ENCODE assay signal across 8 cellular contexts in genomic region chr11:118911880-118912741, GRCh38. TPM values are rescaled to one million over a fixed set of nuclear protein-coding genes. Genes with fewer than 3 reads are reported as not detected.
DNase-seq lines count a peak whose midpoint lies in the region; ATAC-seq, FAIRE-seq and TF ChIP-seq lines count a peak whose summit lies in the region.

No MANE protein-coding gene starts in this region.

- BruUV-seq in HepG2 (replicated peaks; lab: Mats Ljungman, UMichigan) = TSS peak; percentile 30

- TF ChIP-seq CTCF in choroid plexus epithelial cell (conservative IDR thresholded peaks at IDR 0.05; ENCODE audit: low read depth, low read length) = no peak
- TF ChIP-seq CTCF in HepG2 (CRISPR knock-in tag; IDR thresholded peaks at IDR 0.05) = no peak

- TF ChIP-seq EP300 in HepG2 (IDR thresholded peaks at IDR 0.05; ENCODE audit: low read depth in 2 of 2, low read length in 2 of 2) (0 out of 4 replicates have a peak, but pooled peaks of 1 of the 2 experiments have one; percentile 33), HepG2 (CRISPR knock-in tag; IDR thresholded peaks at IDR 0.05; ENCODE audit: borderline replicate concordance) (peak; percentile 66; the same call in 1 of the 2 replicates)

- peak; percentile 43 for ATAC-seq in HepG2
- no peak for ATAC-seq in GM21717 (IDR thresholded peaks at IDR 0.05; ENCODE audit: unreplicated experiment)

- no peak overlapping the region for H2AFZ ChIP-seq in ACC112 (ENCODE audit: low read length, unreplicated experiment)
- H2AFZ ChIP-seq in HepG2 (ENCODE audit: low read length) = no peak overlapping the region

- intact Hi-C loops in HepG2 (cut with micrococcal nuclease; ENCODE audit: unreplicated experiment) = loop anchor here (1.0 kb wide), 2 partner anchors 9 to 16 kb away; no protein-coding TSS in a partner anchor

- H3K4me1 ChIP-seq in ACC112 (ENCODE audit: control insufficient read depth, insufficient read depth, low read length, unreplicated experiment) (peaks cover 92% of the 10 kb centered on the region), HepG2 (ENCODE audit: insufficient read depth, low read length) (peaks cover 91% of the 10 kb centered on the region)

- H3K36me3 ChIP-seq in ACC112 (ENCODE audit: insufficient read depth, low read length) (no peaks in the 10 kb centered on the region), HepG2 (replicated peaks in 1 of 2; ENCODE audit: control insufficient read depth in 1 of 2, insufficient read depth in 2 of 2, low read length in 2 of 2) (0 out of 5 replicates have a peak, but pooled peaks cover 0 to 7% of the 10 kb centered on the region in 2 experiments)

- H3K27ac ChIP-seq in ACC112 (ENCODE audit: low read depth, low read length) = peak overlapping the region; percentile 99
- H3K27ac ChIP-seq in HepG2 (ENCODE audit: extremely low read length, insufficient read depth, low read length) = peak overlapping the region; percentile 89

- peak in 1 of 2 experiments; percentile 80; a peak in 2 of 4 replicates for TF ChIP-seq POLR2A in HepG2 (IDR thresholded peaks at IDR 0.05; ENCODE audit: insufficient read depth in 1 of 2, low read depth in 2 of 2, low read length in 2 of 2)

- H4K20me1 ChIP-seq in HepG2 (ENCODE audit: insufficient read depth, low read length) = no peaks in the 10 kb centered on the region

- H3K27me3 ChIP-seq in ACC112 (ENCODE audit: insufficient read depth, low read length) (no peaks in the 10 kb centered on the region), HepG2 (ENCODE audit: control insufficient read depth in 1 of 2, insufficient read depth in 2 of 2, low read length in 2 of 2) (no peaks in the 10 kb centered on the region; a peak in 1 of 5 replicates)

- POLR2A ChIA-PET in HepG2 (lab: Yijun Ruan, JAX) = interaction anchor here (0.6 to 3.6 kb wide), 9 partner anchors 21 to 456 kb away, joined by 3 to 35 read pairs (median 3); partner anchors contain the start of genes CENATAC, DDX6, RPS25 and TRAPPC4

- H3K9ac ChIP-seq in HepG2 (ENCODE audit: insufficient read depth, low read depth, low read length) = peak overlapping the region; percentile 86

- peak overlapping the region; percentile 95 for H3K4me2 ChIP-seq in HepG2 (ENCODE audit: low read depth, low read length)

- 6% methylated on average over 21 of the region's 23 CpGs for WGBS in HepG2 (ENCODE audit: low lambda C conversion rate)

- CTCF ChIA-PET in HepG2 (lab: Yijun Ruan, JAX; ENCODE audit: low intra/inter-chr PET ratio, low total read pairs) = interaction anchor here (9.1 kb wide), 1 partner anchor 15 kb away, joined by 188 read pairs; the partner anchor contains the start of gene BCL9L

- DNase-seq in HT1080 (ENCODE audit: low read depth) = peak; percentile 92
- peak; percentile 70 for DNase-seq in activated CD4-positive, alpha-beta T cell treated with anti-CD3 and anti-CD28 coated beads for 1 hour
- DNase-seq in choroid plexus epithelial cell (ENCODE audit: low read depth) = peak; percentile 93
- peak; percentile 83 for DNase-seq in HepG2 (ENCODE audit: low spot score)
- peak; percentile 68 to 74 for DNase-seq in stimulated activated CD4-positive, alpha-beta T cell treated with anti-CD3 and anti-CD28 coated beads, Interleukin-4, amount 100 ng/mL, for 48 hours (ENCODE audit: low read depth in 2 of 2)
- DNase-seq in cerebellar nuclear complex (lab: John Stamatoyannopoulos, UW) = no peak

- H3K9me3 ChIP-seq in HepG2 (ENCODE audit: low read length) = no peaks in the 10 kb centered on the region

- FAIRE-seq in HepG2 (lab: Jason Lieb, UNC) = peak; percentile 58

- H3K4me3 ChIP-seq in ACC112 (ENCODE audit: low read depth, low read length) (peak overlapping the region; percentile 71), choroid plexus epithelial cell (ENCODE audit: low read depth, low read length) (peak overlapping the region; percentile 22), HepG2 (replicated peaks in 1 of 3; ENCODE audit: insufficient read depth in 1 of 3, low read depth in 2 of 3, low read length in 3 of 3) (peak overlapping the region; percentile 62 to 78 (median 62); a peak in 5 of 6 replicates)

- no peak for TF ChIP-seq RAD21 in HepG2 (CRISPR knock-in tag; IDR thresholded peaks at IDR 0.05)

- in situ Hi-C loops in HepG2 (cut with HindIII; ENCODE audit: extremely low pct_ligation_motif_present, low pct_unique_long_range_greater_than_20kb) = no loop called here

- H3K79me2 ChIP-seq in ACC112 (ENCODE audit: control insufficient read depth, insufficient read depth, low read length, unreplicated experiment) (peaks cover 78% of the 10 kb centered on the region), HepG2 (ENCODE audit: insufficient read depth, low read length) (peaks cover 9% of the 10 kb centered on the region)

RNA-seq across cellular contexts. Expression of gene BCL9L, which starts 13.6 kb away (rescaled TPM):
- 22.5 and 24.8 TPM in 2 replicates for total RNA-seq in HT1080 (2014; rRNA removed; shearing (Covaris generic))
- polyA plus RNA-seq in HT1080 (2015; cell fraction: cytosol; rRNA removed) = 34.0 and 41.3 TPM in 2 replicates
- 53.0 and 60.5 TPM in 2 replicates for polyA plus RNA-seq in HT1080 (2015; cell fraction: nucleus; rRNA removed)
- total RNA-seq in HepG2 (2016; rRNA removed; fragmentation: Illumina TruSeq; extraction: Trizol) = 3.7 and 5.5 TPM in 2 replicates
- total RNA-seq in HepG2 (2016; cell fraction: cytosol; rRNA removed; fragmentation: Illumina TruSeq; extraction: Trizol; ENCODE audit: low read depth) = 1.4 and 2.2 TPM in 2 replicates
- 3.5 and 4.0 TPM in 2 replicates for total RNA-seq in HepG2 (2016; cell fraction: insoluble cytoplasmic fraction; rRNA removed; fragmentation: Illumina TruSeq; extraction: Trizol)
- total RNA-seq in HepG2 (2016; cell fraction: membrane; rRNA removed; fragmentation: Illumina TruSeq; extraction: Trizol) = 3.8 and 4.9 TPM in 2 replicates
- 9.3 and 12.2 TPM in 2 replicates for total RNA-seq in HepG2 (2016; cell fraction: nucleus; rRNA removed; fragmentation: Illumina TruSeq; extraction: Trizol)
- polyA plus RNA-seq in HepG2 (2011; rRNA removed) = 4.1 and 4.5 TPM in 2 replicates
- polyA plus RNA-seq in HepG2 (2011; cell fraction: cytosol; rRNA removed) = 1.1 and 1.9 TPM in 2 replicates
- 7.0 and 13.4 TPM in 2 replicates for polyA plus RNA-seq in HepG2 (2011; cell fraction: nucleus; rRNA removed)
- 10.4 and 11.2 TPM in 2 replicates for polyA plus RNA-seq in HepG2 (2012)
- polyA plus RNA-seq in HepG2 (2016; cell fraction: cytosol; fragmentation: Illumina TruSeq; extraction: Trizol; ENCODE audit: low read depth) = 0.58 and 0.67 TPM in 2 replicates
- 9.7 and 15.0 TPM in 2 replicates for polyA plus RNA-seq in HepG2 (2016; cell fraction: insoluble cytoplasmic fraction; fragmentation: Illumina TruSeq; extraction: Trizol; ENCODE audit: low read depth)
- 1.5 and 1.9 TPM in 2 replicates for polyA plus RNA-seq in HepG2 (2016; cell fraction: membrane; fragmentation: Illumina TruSeq; extraction: Trizol; ENCODE audit: low read depth)
- 21.7 and 33.9 TPM in 2 replicates for polyA plus RNA-seq in HepG2 (2016; cell fraction: nucleus; fragmentation: Illumina TruSeq; extraction: Trizol; ENCODE audit: insufficient read depth, low read depth)
- 4.8 and 11.8 TPM in 2 replicates for polyA minus RNA-seq in HepG2 (2011; rRNA and poly(A)+ RNA removed; ENCODE audit: low replicate concordance)
- 6.2 and 6.8 TPM in 2 replicates for polyA minus RNA-seq in HepG2 (2011; cell fraction: cytosol; rRNA and poly(A)+ RNA removed)
- 5.5 and 6.5 TPM in 2 replicates for polyA minus RNA-seq in HepG2 (2011; cell fraction: nucleus; rRNA and poly(A)+ RNA removed)

RNA-seq across cellular contexts. Expression of gene CXCR5, which starts 28.4 kb away (rescaled TPM):
- total RNA-seq in HT1080 (2014; rRNA removed; shearing (Covaris generic)) = not detected in 2 replicates
- not detected in 2 replicates for polyA plus RNA-seq in HT1080 (2015; cell fraction: cytosol; rRNA removed)
- not detected in 2 replicates for polyA plus RNA-seq in HT1080 (2015; cell fraction: nucleus; rRNA removed)
- not detected in 2 replicates for total RNA-seq in HepG2 (2016; rRNA removed; fragmentation: Illumina TruSeq; extraction: Trizol)
- total RNA-seq in HepG2 (2016; cell fraction: cytosol; rRNA removed; fragmentation: Illumina TruSeq; extraction: Trizol; ENCODE audit: low read depth) = not detected in 2 replicates
- total RNA-seq in HepG2 (2016; cell fraction: insoluble cytoplasmic fraction; rRNA removed; fragmentation: Illumina TruSeq; extraction: Trizol) = not detected in 2 replicates
- not detected in 2 replicates for total RNA-seq in HepG2 (2016; cell fraction: membrane; rRNA removed; fragmentation: Illumina TruSeq; extraction: Trizol)
- not detected in 2 replicates for total RNA-seq in HepG2 (2016; cell fraction: nucleus; rRNA removed; fragmentation: Illumina TruSeq; extraction: Trizol)
- not detected in 2 replicates for polyA plus RNA-seq in HepG2 (2011; rRNA removed)
- polyA plus RNA-seq in HepG2 (2011; cell fraction: cytosol; rRNA removed) = not detected in 2 replicates
- polyA plus RNA-seq in HepG2 (2011; cell fraction: nucleus; rRNA removed) = not detected in 2 replicates
- polyA plus RNA-seq in HepG2 (2012) = not detected in 2 replicates
- not detected in 2 replicates for polyA plus RNA-seq in HepG2 (2016; cell fraction: cytosol; fragmentation: Illumina TruSeq; extraction: Trizol; ENCODE audit: low read depth)
- not detected in 2 replicates for polyA plus RNA-seq in HepG2 (2016; cell fraction: insoluble cytoplasmic fraction; fragmentation: Illumina TruSeq; extraction: Trizol; ENCODE audit: low read depth)
- not detected in 2 replicates for polyA plus RNA-seq in HepG2 (2016; cell fraction: membrane; fragmentation: Illumina TruSeq; extraction: Trizol; ENCODE audit: low read depth)
- not detected in 2 replicates for polyA plus RNA-seq in HepG2 (2016; cell fraction: nucleus; fragmentation: Illumina TruSeq; extraction: Trizol; ENCODE audit: insufficient read depth, low read depth)
- not detected in 2 replicates for polyA minus RNA-seq in HepG2 (2011; rRNA and poly(A)+ RNA removed; ENCODE audit: low replicate concordance)
- polyA minus RNA-seq in HepG2 (2011; cell fraction: cytosol; rRNA and poly(A)+ RNA removed) = not detected in 2 replicates
- not detected in 2 replicates for polyA minus RNA-seq in HepG2 (2011; cell fraction: nucleus; rRNA and poly(A)+ RNA removed)

RNA-seq across cellular contexts. Expression of gene UPK2, which starts 44.0 kb away (rescaled TPM):
- total RNA-seq in HT1080 (2014; rRNA removed; shearing (Covaris generic)) = not detected in 2 replicates
- polyA plus RNA-seq in HT1080 (2015; cell fraction: cytosol; rRNA removed) = not detected in 2 replicates
- polyA plus RNA-seq in HT1080 (2015; cell fraction: nucleus; rRNA removed) = not detected in 2 replicates
- not detected in 2 replicates for total RNA-seq in HepG2 (2016; rRNA removed; fragmentation: Illumina TruSeq; extraction: Trizol)
- not detected in 2 replicates for total RNA-seq in HepG2 (2016; cell fraction: cytosol; rRNA removed; fragmentation: Illumina TruSeq; extraction: Trizol; ENCODE audit: low read depth)
- not detected in 2 replicates for total RNA-seq in HepG2 (2016; cell fraction: insoluble cytoplasmic fraction; rRNA removed; fragmentation: Illumina TruSeq; extraction: Trizol)
- not detected in 2 replicates for total RNA-seq in HepG2 (2016; cell fraction: membrane; rRNA removed; fragmentation: Illumina TruSeq; extraction: Trizol)
- not detected in 2 replicates for total RNA-seq in HepG2 (2016; cell fraction: nucleus; rRNA removed; fragmentation: Illumina TruSeq; extraction: Trizol)
- polyA plus RNA-seq in HepG2 (2011; rRNA removed) = not detected in 2 replicates
- not detected in 2 replicates for polyA plus RNA-seq in HepG2 (2011; cell fraction: cytosol; rRNA removed)
- polyA plus RNA-seq in HepG2 (2011; cell fraction: nucleus; rRNA removed) = not detected in 2 replicates
- polyA plus RNA-seq in HepG2 (2012) = not detected in 2 replicates
- polyA plus RNA-seq in HepG2 (2016; cell fraction: cytosol; fragmentation: Illumina TruSeq; extraction: Trizol; ENCODE audit: low read depth) = not detected in 2 replicates
- polyA plus RNA-seq in HepG2 (2016; cell fraction: insoluble cytoplasmic fraction; fragmentation: Illumina TruSeq; extraction: Trizol; ENCODE audit: low read depth) = not detected in 2 replicates
- polyA plus RNA-seq in HepG2 (2016; cell fraction: membrane; fragmentation: Illumina TruSeq; extraction: Trizol; ENCODE audit: low read depth) = not detected in 2 replicates
- not detected in 2 replicates for polyA plus RNA-seq in HepG2 (2016; cell fraction: nucleus; fragmentation: Illumina TruSeq; extraction: Trizol; ENCODE audit: insufficient read depth, low read depth)
- polyA minus RNA-seq in HepG2 (2011; rRNA and poly(A)+ RNA removed; ENCODE audit: low replicate concordance) = not detected in 2 replicates
- not detected in 2 replicates for polyA minus RNA-seq in HepG2 (2011; cell fraction: cytosol; rRNA and poly(A)+ RNA removed)
- polyA minus RNA-seq in HepG2 (2011; cell fraction: nucleus; rRNA and poly(A)+ RNA removed) = not detected in 2 replicates

RNA-seq across cellular contexts. Expression of gene FOXR1, which starts 59.5 kb away (rescaled TPM):
- total RNA-seq in HT1080 (2014; rRNA removed; shearing (Covaris generic)) = not detected in 2 replicates
- polyA plus RNA-seq in HT1080 (2015; cell fraction: cytosol; rRNA removed) = not detected in 2 replicates
- not detected in 2 replicates for polyA plus RNA-seq in HT1080 (2015; cell fraction: nucleus; rRNA removed)
- total RNA-seq in HepG2 (2016; rRNA removed; fragmentation: Illumina TruSeq; extraction: Trizol) = not detected in 2 replicates
- total RNA-seq in HepG2 (2016; cell fraction: cytosol; rRNA removed; fragmentation: Illumina TruSeq; extraction: Trizol; ENCODE audit: low read depth) = not detected in 2 replicates
- not detected in 2 replicates for total RNA-seq in HepG2 (2016; cell fraction: insoluble cytoplasmic fraction; rRNA removed; fragmentation: Illumina TruSeq; extraction: Trizol)
- not detected in 2 replicates for total RNA-seq in HepG2 (2016; cell fraction: membrane; rRNA removed; fragmentation: Illumina TruSeq; extraction: Trizol)
- not detected in 2 replicates for total RNA-seq in HepG2 (2016; cell fraction: nucleus; rRNA removed; fragmentation: Illumina TruSeq; extraction: Trizol)
- polyA plus RNA-seq in HepG2 (2011; rRNA removed) = not detected in 2 replicates
- polyA plus RNA-seq in HepG2 (2011; cell fraction: cytosol; rRNA removed) = not detected in 2 replicates
- not detected in 2 replicates for polyA plus RNA-seq in HepG2 (2011; cell fraction: nucleus; rRNA removed)
- polyA plus RNA-seq in HepG2 (2012) = not detected in 2 replicates
- polyA plus RNA-seq in HepG2 (2016; cell fraction: cytosol; fragmentation: Illumina TruSeq; extraction: Trizol; ENCODE audit: low read depth) = not detected in 2 replicates
- polyA plus RNA-seq in HepG2 (2016; cell fraction: insoluble cytoplasmic fraction; fragmentation: Illumina TruSeq; extraction: Trizol; ENCODE audit: low read depth) = not detected in 2 replicates
- not detected in 2 replicates for polyA plus RNA-seq in HepG2 (2016; cell fraction: membrane; fragmentation: Illumina TruSeq; extraction: Trizol; ENCODE audit: low read depth)
- polyA plus RNA-seq in HepG2 (2016; cell fraction: nucleus; fragmentation: Illumina TruSeq; extraction: Trizol; ENCODE audit: insufficient read depth, low read depth) = not detected in 2 replicates
- polyA minus RNA-seq in HepG2 (2011; rRNA and poly(A)+ RNA removed; ENCODE audit: low replicate concordance) = not detected in 2 replicates
- polyA minus RNA-seq in HepG2 (2011; cell fraction: cytosol; rRNA and poly(A)+ RNA removed) = not detected in 2 replicates
- polyA minus RNA-seq in HepG2 (2011; cell fraction: nucleus; rRNA and poly(A)+ RNA removed) = not detected in 2 replicates

Comparison
In these comparisons a context has a peak if more than half of its experiments do, and no peak if none do; other contexts are left out.
1. DNase-seq: peak in HT1080 (single experiment), activated CD4-positive, alpha-beta T cell treated with anti-CD3 and anti-CD28 coated beads for 1 hour (single experiment), choroid plexus epithelial cell (single experiment), HepG2 (single experiment) and stimulated activated CD4-positive, alpha-beta T cell treated with anti-CD3 and anti-CD28 coated beads, Interleukin-4, amount 100 ng/mL, for 48 hours (2 of 2); none in cerebellar nuclear complex (0 of 2).
2. Peak in every context shown above with its lines, with median percentiles within 50 percentile points of each other: H3K4me3 ChIP-seq.